8 cellular contexts compared by ENCODE assay signal in genomic region chr14:73026243-73026844, GRCh38. TPM values are rescaled to one million over a fixed set of nuclear protein-coding genes. Genes with fewer than 3 reads are reported as not detected.
DNase-seq lines count a peak whose midpoint lies in the region; ATAC-seq and TF ChIP-seq lines count a peak whose summit lies in the region.

No MANE protein-coding gene starts in this region.

- H3K56ac ChIP-seq in IMR-90 (ENCODE audit: extremely low read depth, insufficient read depth, low read length): peak overlapping the region; percentile 61; the same call in 1 of the 2 replicates

- TF ChIP-seq POLR2A in IMR-90 (IDR thresholded peaks at IDR 0.05; ENCODE audit: low read depth, low read length): no peak
- no peak for TF ChIP-seq POLR2A in breast epithelium (IDR thresholded peaks at IDR 0.05)
- no peak for TF ChIP-seq POLR2A in uterus (IDR thresholded peaks at IDR 0.05)

- TF ChIP-seq CTCF in 22Rv1 (IDR thresholded peaks at IDR 0.05) (no peak), IMR-90 (conservative IDR thresholded peaks at IDR 0.05; ENCODE audit: low read depth, low read length) (no peak), breast epithelium (IDR thresholded peaks at IDR 0.05) (no peak), uterus (IDR thresholded peaks at IDR 0.05) (no peak)

- dilution Hi-C loops in IMR-90 (cut with HindIII; ENCODE audit: low sequenced_read_pairs, unreplicated experiment): no loop called here

- no peak overlapping the region for H4K91ac ChIP-seq in IMR-90 (ENCODE audit: insufficient read depth, low read depth, low read length)

- ATAC-seq in IMR-90 (ENCODE audit: low read depth) (no peak), memory B cell (ENCODE audit: low read depth) (no peak), GM18907 (IDR thresholded peaks at IDR 0.05; ENCODE audit: unreplicated experiment) (no peak)

- no peak overlapping the region for H2BK15ac ChIP-seq in IMR-90 (ENCODE audit: low read depth, low read length)

- H2AFZ ChIP-seq in IMR-90 (replicated peaks; ENCODE audit: low read length, poor library complexity): peak overlapping the region; percentile 100

- peaks cover 14 to 41% of the 10 kb centered on the region in 2 experiments for H3K79me1 ChIP-seq in IMR-90 (ENCODE audit: low read depth in 1 of 2, low read length in 2 of 2)

- H3K4me2 ChIP-seq in IMR-90 (ENCODE audit: low read depth, low read length): peak overlapping the region; percentile 99

- H3K27ac Mint-ChIP-seq in memory B cell: peak overlapping the region; percentile 87

- peak overlapping the region; percentile 55 for H2BK5ac ChIP-seq in IMR-90 (ENCODE audit: low read depth, low read length, poor library complexity, severe bottlenecking)

- H3K36me3 ChIP-seq in IMR-90 (ENCODE audit: control insufficient read depth, insufficient read depth, low read length) (peaks cover 19% of the 10 kb centered on the region), breast epithelium (no peaks in the 10 kb centered on the region), uterus (no peaks in the 10 kb centered on the region)

- H4K20me1 ChIP-seq in IMR-90 (ENCODE audit: insufficient read depth, low read length): peaks cover 26% of the 10 kb centered on the region; the same call in 1 of the 2 replicates

- H3K4ac ChIP-seq in IMR-90 (ENCODE audit: low read depth, low read length): no peak overlapping the region

- H2BK120ac ChIP-seq in IMR-90 (ENCODE audit: low read depth, low read length): no peak overlapping the region

- H3K9me3 ChIP-seq in IMR-90 (ENCODE audit: control insufficient read depth, insufficient read depth, low read length) (no peaks in the 10 kb centered on the region), breast epithelium (no peaks in the 10 kb centered on the region), uterus (no peaks in the 10 kb centered on the region)

- H3K9me3 Mint-ChIP-seq in memory B cell: no peaks in the 10 kb centered on the region

- H3K4me3 ChIP-seq in IMR-90 (ENCODE audit: insufficient read depth, low read depth, low read length) (peak overlapping the region; percentile 62), breast epithelium (peak overlapping the region; percentile 61 to 98 (median 86)), uterus (peak overlapping the region; percentile 60 to 97)

- in situ Hi-C loops in IMR-90 (cut with MboI; ENCODE audit: low sequenced_read_pairs): no loop called here

- H3K4me3 Mint-ChIP-seq in memory B cell: peak overlapping the region; percentile 100

- H4K8ac ChIP-seq in IMR-90 (ENCODE audit: low read depth in 2 of 2, low read length in 2 of 2): peak overlapping the region in 1 of 2 experiments; percentile 52; a peak in 1 of 4 replicates

- H2AK5ac ChIP-seq in IMR-90 (ENCODE audit: low read depth, low read length): peak overlapping the region; percentile 46; the same call in 1 of the 2 replicates

- no peaks in the 10 kb centered on the region for H3K27me3 Mint-ChIP-seq in memory B cell

- no CpG with 5 or more reads among the region's 21 CpGs for WGBS in IMR-90 (ENCODE audit: extremely low coverage in 2 of 2, insufficient read length in 1 of 2), 2 experiments

- H3K4me1 Mint-ChIP-seq in memory B cell: peaks cover 37% of the 10 kb centered on the region

- no peak for TF ChIP-seq RAD21 in IMR-90 (IDR thresholded peaks at IDR 0.05; ENCODE audit: low read length)

- H2AK9ac ChIP-seq in IMR-90 (replicated peaks; ENCODE audit: low read depth, low read length, poor library complexity): peak overlapping the region; percentile 93

- intact Hi-C loops in IMR-90 (cut with micrococcal nuclease): no loop called here
- intact Hi-C loops in breast epithelium (cut with DNase I; ENCODE audit: low total_unique reads): no loop called here
- intact Hi-C loops in uterus (cut with DNase I; ENCODE audit: low total_unique reads): no loop called here

- POLR2A ChIA-PET in IMR-90 (lab: Charles Lee; ENCODE audit: unreplicated experiment): interaction anchor here (0.9 kb wide), 1 partner anchor 32 kb away, joined by 3 read pairs; the partner anchor contains the start of gene RBM25

- H3K27ac ChIP-seq in 22Rv1 (peak overlapping the region; percentile 46), IMR-90 (ENCODE audit: insufficient read depth, low read length) (peak overlapping the region; percentile 69), breast epithelium (peak overlapping the region; percentile 93 to 95), uterus (peak overlapping the region; percentile 91)

- H3K4me1 ChIP-seq in IMR-90 (ENCODE audit: control insufficient read depth, insufficient read depth, low read length) (no peaks in the 10 kb centered on the region), breast epithelium (peaks cover 0 to 4% of the 10 kb centered on the region in 2 donors), uterus (peaks cover 0 to 6% of the 10 kb centered on the region in 2 donors)

- BruUV-seq in IMR-90 (replicated peaks; lab: Mats Ljungman, UMichigan): no TSS peak

- H4K5ac ChIP-seq in IMR-90 (ENCODE audit: low read depth, low read length): no peak overlapping the region

- H2BK20ac ChIP-seq in IMR-90 (ENCODE audit: low read depth, low read length): no peak overlapping the region

- CTCF ChIA-PET in IMR-90 (lab: Yijun Ruan, JAX): no interaction called here

- no peak overlapping the region for H3K18ac ChIP-seq in IMR-90 (ENCODE audit: low read depth, low read length)

- H3K9ac ChIP-seq in IMR-90 (ENCODE audit: low read depth, low read length): peak overlapping the region; percentile 96

- H3K9me1 ChIP-seq in IMR-90 (ENCODE audit: insufficient read depth, low read length): peaks cover 7% of the 10 kb centered on the region; the same call in 1 of the 2 replicates

- H3K36me3 Mint-ChIP-seq in memory B cell: peaks cover 16% of the 10 kb centered on the region

- H3K23ac ChIP-seq in IMR-90 (ENCODE audit: low read depth, low read length): peak overlapping the region; percentile 84

- no peaks in the 10 kb centered on the region for H3K27me3 ChIP-seq in IMR-90 (ENCODE audit: control insufficient read depth, insufficient read depth, low read length)
- H3K27me3 ChIP-seq in breast epithelium: no peaks in the 10 kb centered on the region
- no peaks in the 10 kb centered on the region for H3K27me3 ChIP-seq in uterus

- DNase-seq in IMR-90: no peak
- DNase-seq in breast epithelium (ENCODE audit: low spot score in 2 of 2): no peak
- DNase-seq in memory B cell (ENCODE audit: low spot score in 2 of 2): peak in 1 of 2 donors; percentile 10
- no peak for DNase-seq in uterus
- no peak for DNase-seq in NCI-H2029 (lab: John Stamatoyannopoulos, UW)
- DNase-seq in C1 segment of cervical spinal cord (lab: John Stamatoyannopoulos, UW): no peak

- peak overlapping the region; percentile 82; the same call in 1 of the 2 replicates for H3K14ac ChIP-seq in IMR-90 (replicated peaks; ENCODE audit: low read depth, low read length)

TF ChIP-seq in IMR-90, 13 proteins besides CTCF, POLR2A, EP300 and RAD21:
- TF ChIP-seq CHD1 (IDR thresholded peaks at IDR 0.05; ENCODE audit: low read depth, low read length) (no peak), MXI1 (IDR thresholded peaks at IDR 0.05; ENCODE audit: borderline replicate concordance, low read depth, low read length) (0 out of 2 replicates have a peak, but pooled peaks have one; percentile 61), ELK1 (IDR thresholded peaks at IDR 0.05; ENCODE audit: borderline replicate concordance, low read depth, low read length) (no peak)

RNA-seq across cellular contexts. Expression of gene ZFYVE1, which starts 0.6 kb away (rescaled TPM):
- total RNA-seq in IMR-90 (2012; rRNA removed) (11.1 and 12.2 TPM in 2 replicates), breast epithelium (10 to 100 TPM; 18.7 to 22.2 (median 22.1) TPM), uterus (10 to 100 TPM in 2 of 4 donors, 1 to 10 TPM in 2; 3.2 to 14.7 (median 9.8) TPM)
- 14.2 and 16.5 TPM in 2 replicates for polyA plus RNA-seq in IMR-90 (2012; rRNA removed)
- polyA plus RNA-seq in IMR-90 (2012; cell fraction: cytosol; rRNA removed): 16.0 and 23.7 TPM in 2 replicates
- polyA plus RNA-seq in IMR-90 (2012; cell fraction: nucleus; rRNA removed; ENCODE audit: low replicate concordance): 31.7 and 37.7 TPM in 2 replicates

RNA-seq across cellular contexts. Expression of gene RBM25, which starts 32.0 kb away (rescaled TPM):
- 32.3 and 46.1 TPM in 2 replicates for total RNA-seq in IMR-90 (2012; rRNA removed)
- 26.6 and 32.9 TPM in 2 replicates for polyA plus RNA-seq in IMR-90 (2012; rRNA removed)
- polyA plus RNA-seq in IMR-90 (2012; cell fraction: cytosol; rRNA removed): 7.1 and 7.8 TPM in 2 replicates
- polyA plus RNA-seq in IMR-90 (2012; cell fraction: nucleus; rRNA removed; ENCODE audit: low replicate concordance): 38.8 and 103 TPM in 2 replicates
- total RNA-seq in breast epithelium: 10 to 100 TPM; 69.9 to 90.6 (median 76.4) TPM
- total RNA-seq in uterus: 10 to 100 TPM; 26.2 to 96.1 (median 61.4) TPM
